Comparison of ENCODE assay signal across 6 cellular contexts in the genomic region with DNA sequence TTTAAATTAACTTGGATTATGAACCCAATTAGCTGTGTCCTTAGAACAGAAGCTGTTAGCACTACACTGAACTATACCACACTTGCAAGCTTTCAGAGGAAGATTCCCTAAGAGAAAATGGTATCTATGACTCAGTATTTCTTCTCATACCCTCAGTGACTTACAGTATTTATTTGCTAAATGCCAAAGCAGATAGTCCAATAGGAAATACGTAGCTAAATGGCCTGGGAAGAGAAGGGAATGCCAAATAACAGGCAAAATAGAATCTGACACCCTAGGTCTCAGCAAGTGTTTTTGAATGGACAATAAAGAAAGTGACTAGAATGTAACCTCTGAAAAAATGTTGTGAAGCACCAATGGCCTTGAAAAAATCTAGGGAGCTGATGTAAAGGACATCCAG.
DNase-seq lines count a peak whose midpoint lies in the region; ATAC-seq, FAIRE-seq and TF ChIP-seq lines count a peak whose summit lies in the region.
"Not testable (repeated sequence)": the region's sequence is repeated elsewhere in the genome, so short reads cannot be mapped to it uniquely, and the experiment has no call there.

No MANE protein-coding gene starts in this region.

- H3K36me3 ChIP-seq in PC-3 (ENCODE audit: low read depth, low read length): not testable (repeated sequence)

- H3K4me2 ChIP-seq in A549: 0 out of 3 replicates have a peak overlapping the region, but pooled peaks have one; percentile 25
- H3K4me2 ChIP-seq in PC-3 (ENCODE audit: low read length): not testable (repeated sequence)

- POLR2A ChIA-PET in A549 (lab: Yijun Ruan, JAX); PC-3 (lab: Charles Lee; ENCODE audit: unreplicated experiment): not testable (repeated sequence)

- H2AFZ ChIP-seq in PC-3 (ENCODE audit: low read length): not testable (repeated sequence)

- not testable (repeated sequence) for H3K79me2 ChIP-seq in PC-3 (ENCODE audit: low read length)

- H3K9ac ChIP-seq in PC-3 (ENCODE audit: low read length): not testable (repeated sequence)

- 0% methylated on average over 1 of the region's 1 CpG for WGBS in A549 (ENCODE audit: missing lambda C conversion rate)

- not testable (repeated sequence) for H3K9me2 ChIP-seq in PC-3 (replicated peaks; ENCODE audit: low read length)

- TF ChIP-seq EP300 in A549 (IDR thresholded peaks at IDR 0.05): not testable (repeated sequence)

- H3K4me1 ChIP-seq in A549 (peaks cover 12% of the 10 kb centered on the region; the same call in 2 of the 3 replicates), PC-3 (ENCODE audit: insufficient read depth, low read length) (peaks cover 13% of the 10 kb centered on the region)

- H3K9me3 ChIP-seq in A549; PC-3 (ENCODE audit: low read length): not testable (repeated sequence)

- BruUV-seq in PC-3 (replicated peaks; lab: Mats Ljungman, UMichigan): not testable (repeated sequence)

- intact Hi-C loops in PC-3 (cut with micrococcal nuclease): not testable (repeated sequence)

- DNase-seq in A549 (ENCODE audit: low read depth in 1 of 2, low spot score in 1 of 2) (peak in 1 of 2 experiments; percentile 28), NCI-H460 (ENCODE audit: extremely low read depth, low read depth) (peak; percentile 94), PC-3 (peak; percentile 51), RCC 7860 (ENCODE audit: low spot score) (peak; percentile 17), kidney tubule cell (ENCODE audit: low spot score) (peak; percentile 25)
- not testable (repeated sequence) for DNase-seq in H54 (ENCODE audit: insufficient read length, low spot score)

- not testable (repeated sequence) for TF ChIP-seq RAD21 in A549 (conservative IDR thresholded peaks at IDR 0.05 in 1 of 2, IDR thresholded peaks at IDR 0.05 in 1 of 2)

- not testable (repeated sequence) for TF ChIP-seq CTCF in A549 (IDR thresholded peaks at IDR 0.05); PC-3 (conservative IDR thresholded peaks at IDR 0.05; ENCODE audit: low read depth, low read length)

- H3K4me3 ChIP-seq in A549; PC-3 (ENCODE audit: low read length): not testable (repeated sequence)

- H3F3A ChIP-seq in PC-3 (ENCODE audit: low read length, unreplicated experiment): not testable (repeated sequence)

- not testable (repeated sequence) for TF ChIP-seq POLR2A in A549 (IDR thresholded peaks at IDR 0.05; ENCODE audit: low read length); H54 (IDR thresholded peaks at IDR 0.05; ENCODE audit: low read depth, low read length)

- peak overlapping the region; percentile 43 to 77; a peak in 4 of 6 replicates for H3K27ac ChIP-seq in A549
- H3K27ac ChIP-seq in PC-3 (ENCODE audit: low read length): peak overlapping the region; percentile 17

- CTCF ChIA-PET in A549 (lab: Yijun Ruan, JAX); PC-3 (lab: Charles Lee): not testable (repeated sequence)

- H3K27me3 ChIP-seq in PC-3 (ENCODE audit: low read length): not testable (repeated sequence)

- ATAC-seq in A549 (peak in 1 of 2 experiments; percentile 54; a peak in 3 of 6 replicates), PC-3 (peak; percentile 30; the same call in 1 of the 2 replicates)

- not testable (repeated sequence) for FAIRE-seq in A549 (lab: Jason Lieb, UNC)
- FAIRE-seq in H54 (lab: Jason Lieb, UNC) (peak; percentile 69), RCC 7860 (lab: Jason Lieb, UNC) (peak; percentile 64)

- not testable (repeated sequence) for H4K20me1 ChIP-seq in PC-3 (ENCODE audit: low read length)
